Comparison of ENCODE assay signal across 1 cellular context in the genomic region with DNA sequence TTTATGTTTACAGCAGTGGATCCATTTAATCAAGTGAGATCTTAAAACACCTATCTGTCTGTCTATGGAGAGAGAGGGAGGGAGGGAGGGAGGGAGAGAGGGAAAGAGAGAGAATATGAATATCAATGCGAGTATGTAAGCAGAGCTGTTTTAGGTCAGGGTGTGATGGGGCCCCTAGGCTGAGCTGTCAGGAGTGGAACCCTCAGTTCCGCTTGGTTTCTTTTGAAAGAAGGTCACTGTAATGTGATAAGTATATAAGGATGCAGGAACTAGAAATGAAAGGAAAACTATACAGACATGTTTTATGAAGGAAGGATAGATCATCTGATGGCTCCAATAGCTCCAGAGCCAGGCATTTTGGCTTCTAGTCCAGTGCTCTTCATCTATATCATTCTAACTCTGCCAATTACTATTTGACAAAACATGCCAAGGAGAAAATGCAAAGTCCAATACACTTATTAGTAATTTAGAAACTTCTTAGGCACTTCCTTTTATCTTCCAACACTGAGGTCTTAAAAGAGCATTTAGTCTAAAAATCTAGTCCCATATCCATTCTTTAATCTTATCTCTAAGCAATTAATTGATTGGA.
TF ChIP-seq lines count a peak whose summit lies in the region.

No MANE protein-coding gene starts in this region.

TF ChIP-seq in GM12878, 131 proteins besides CTCF, POLR2A, EP300 and RAD21 (continued from another document):
- TF ChIP-seq, protein P1, sequence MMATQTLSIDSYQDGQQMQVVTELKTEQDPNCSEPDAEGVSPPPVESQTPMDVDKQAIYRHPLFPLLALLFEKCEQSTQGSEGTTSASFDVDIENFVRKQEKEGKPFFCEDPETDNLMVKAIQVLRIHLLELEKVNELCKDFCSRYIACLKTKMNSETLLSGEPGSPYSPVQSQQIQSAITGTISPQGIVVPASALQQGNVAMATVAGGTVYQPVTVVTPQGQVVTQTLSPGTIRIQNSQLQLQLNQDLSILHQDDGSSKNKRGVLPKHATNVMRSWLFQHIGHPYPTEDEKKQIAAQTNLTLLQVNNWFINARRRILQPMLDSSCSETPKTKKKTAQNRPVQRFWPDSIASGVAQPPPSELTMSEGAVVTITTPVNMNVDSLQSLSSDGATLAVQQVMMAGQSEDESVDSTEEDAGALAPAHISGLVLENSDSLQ (IDR thresholded peaks at IDR 0.05), result 0 out of 2 replicates have a peak, but pooled peaks have one; percentile 23
- TF ChIP-seq IKZF1 (conservative IDR thresholded peaks at IDR 0.05) (0 out of 2 replicates have a peak, but pooled peaks have one; percentile 21), MTA2 (IDR thresholded peaks at IDR 0.05; ENCODE audit: low read depth) (0 out of 2 replicates have a peak, but pooled peaks have one; percentile 24), DPF2 (IDR thresholded peaks at IDR 0.05) (peak; percentile 38; the same call in 1 of the 2 replicates)
